In the genomic region with DNA sequence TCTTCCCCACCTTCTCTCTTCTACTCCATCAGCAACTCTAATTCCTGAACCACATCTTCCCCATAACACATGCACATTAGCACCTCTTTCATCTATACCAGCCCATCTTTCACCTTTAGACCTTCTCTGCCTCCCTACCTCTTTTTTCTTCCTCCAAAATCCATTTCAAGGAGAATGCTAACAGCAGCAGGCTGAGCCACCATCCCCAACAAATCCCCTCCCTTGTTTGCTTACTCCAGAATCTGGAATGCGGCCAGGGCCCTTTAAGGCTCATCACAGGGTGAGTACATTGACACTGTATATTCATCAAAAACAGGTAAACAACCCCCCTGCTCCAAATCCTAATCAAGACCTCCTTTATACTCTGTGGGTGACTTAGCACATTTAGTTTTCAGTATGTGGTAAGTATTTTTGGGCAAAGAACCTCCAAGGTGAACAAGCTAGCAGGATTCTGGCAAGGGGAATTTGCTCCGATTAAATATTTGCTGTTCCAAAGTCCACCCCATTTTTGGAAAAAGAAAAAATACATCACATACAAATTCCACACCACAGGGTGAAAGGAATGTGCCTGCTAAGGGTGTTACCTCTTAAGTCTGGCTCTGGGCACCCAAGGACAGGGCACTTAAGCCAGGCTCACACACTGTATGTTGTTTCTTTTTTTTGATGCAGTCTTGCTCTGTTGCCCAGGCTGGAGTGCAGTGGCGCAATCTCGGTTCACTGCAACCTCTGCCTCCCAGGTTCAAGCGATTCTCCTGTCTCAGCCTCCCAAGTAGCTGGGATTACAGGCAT, we compare ENCODE assay signal across 8 cellular contexts.
DNase-seq lines count a peak whose midpoint lies in the region; ATAC-seq and TF ChIP-seq lines count a peak whose summit lies in the region.

No MANE protein-coding gene starts in this region.

- peak overlapping the region in 9 of 11 experiments; percentile 36 to 85 (median 70); a peak in 18 of 22 replicates for H3K9ac ChIP-seq in BLaER1 treated with 17β-estradiol and CSF1 and Interleukin-3, amounts not matched to agents 10 nM and 100 nM
- H3K9ac ChIP-seq in GM23248: no peak overlapping the region

- peak; percentile 73 for ATAC-seq in left lung
- no peak for ATAC-seq in GM19351 (IDR thresholded peaks at IDR 0.05; ENCODE audit: unreplicated experiment)
- ATAC-seq in HG02798 (IDR thresholded peaks at IDR 0.05; ENCODE audit: poor library complexity, unreplicated experiment): no peak

- DNase-seq in HL-60 (ENCODE audit: low read depth in 1 of 2, low spot score in 1 of 2) (no peak), SW480 (ENCODE audit: low spot score) (peak; percentile 85), left lung (peak in 1 of 2 donors; percentile 51), GM23248 (no peak), GM13977 (ENCODE audit: low spot score) (no peak)

- H3K9me2 ChIP-seq in GM23248 (ENCODE audit: insufficient read depth): no peaks in the 10 kb centered on the region

- H3F3A ChIP-seq in GM23248 (ENCODE audit: insufficient read depth): no peaks in the 10 kb centered on the region

- no peak overlapping the region for H2AFZ ChIP-seq in GM23248

- intact Hi-C loops in left lung (cut with DNase I): no loop called here

- H3K27ac ChIP-seq in BLaER1 treated with 17β-estradiol and CSF1 and Interleukin-3, amounts not matched to agents 10 nM and 100 nM: peak overlapping the region in 10 of 11 experiments; percentile 8 to 95 (median 86); a peak in 19 of 22 replicates
- H3K27ac ChIP-seq in HL-60 (replicated peaks) (peak overlapping the region; percentile 85), left lung (peak overlapping the region; percentile 53 to 62), GM23248 (no peak overlapping the region)

- WGBS in GM23248 (ENCODE audit: low coverage in 1 of 2, low lambda C conversion rate in 2 of 2, missing lambda C conversion rate in 2 of 2), 2 experiments: 88% methylated on average over 5 of the region's 5 CpGs

- no peaks in the 10 kb centered on the region for H3K27me3 ChIP-seq in BLaER1 treated with 17β-estradiol and CSF1 and Interleukin-3, amounts not matched to agents 10 nM and 100 nM
- no peaks in the 10 kb centered on the region for H3K27me3 ChIP-seq in HL-60 (ENCODE audit: insufficient read depth, poor library complexity, severe bottlenecking)
- H3K27me3 ChIP-seq in left lung: no peaks in the 10 kb centered on the region
- H3K27me3 ChIP-seq in GM23248 (replicated peaks; ENCODE audit: insufficient read depth): no peaks in the 10 kb centered on the region

- peaks cover 91 to 100% (median 99%) of the 10 kb centered on the region in 10 experiments for H3K4me1 ChIP-seq in BLaER1 treated with 17β-estradiol and CSF1 and Interleukin-3, amounts not matched to agents 10 nM and 100 nM
- H3K4me1 ChIP-seq in left lung: peaks cover 25 to 52% of the 10 kb centered on the region in 2 donors
- H3K4me1 ChIP-seq in GM23248 (ENCODE audit: insufficient read depth): no peaks in the 10 kb centered on the region

- peaks cover 0 to 65% (median 0%) of the 10 kb centered on the region in 11 experiments; a peak in 5 of 22 replicates for H4K20me1 ChIP-seq in BLaER1 treated with 17β-estradiol and CSF1 and Interleukin-3, amounts not matched to agents 10 nM and 100 nM
- no peaks in the 10 kb centered on the region for H4K20me1 ChIP-seq in GM23248 (ENCODE audit: insufficient read depth)

- H3K4me2 ChIP-seq in BLaER1 treated with 17β-estradiol and CSF1 and Interleukin-3, amounts not matched to agents 10 nM and 100 nM: peak overlapping the region; percentile 75 to 99 (median 92)
- H3K4me2 ChIP-seq in GM23248 (ENCODE audit: unreplicated experiment): no peak overlapping the region

- TF ChIP-seq CTCF in HL-60 (IDR thresholded peaks at IDR 0.05; ENCODE audit: insufficient read depth, low read length) (no peak), left lung (IDR thresholded peaks at IDR 0.05) (no peak), GM13977 (IDR thresholded peaks at IDR 0.05; ENCODE audit: extremely low read depth, insufficient read depth, missing control alignments) (no peak)

- peaks cover 0 to 26% (median 6%) of the 10 kb centered on the region in 11 experiments; a peak in 8 of 22 replicates for H3K36me3 ChIP-seq in BLaER1 treated with 17β-estradiol and CSF1 and Interleukin-3, amounts not matched to agents 10 nM and 100 nM
- H3K36me3 ChIP-seq in left lung: no peaks in the 10 kb centered on the region
- no peaks in the 10 kb centered on the region for H3K36me3 ChIP-seq in GM23248 (ENCODE audit: low read depth)

- 0 out of 2 replicates have a peak, but pooled peaks cover 3% of the 10 kb centered on the region for H3K79me2 ChIP-seq in GM23248 (ENCODE audit: insufficient read depth)

- in situ Hi-C loops in GM23248 (cut with MboI) (no loop called here), GM13977 (cut with MboI; ENCODE audit: low pct_unique_long_range_greater_than_20kb, low sequenced_read_pairs, unreplicated experiment) (no loop called here)

- peak overlapping the region in 2 of 10 experiments; percentile 0 to 10; a peak in 2 of 20 replicates for H3K4me3 ChIP-seq in BLaER1 treated with 17β-estradiol and CSF1 and Interleukin-3, amounts not matched to agents 10 nM and 100 nM
- no peak overlapping the region for H3K4me3 ChIP-seq in HL-60 (replicated peaks; ENCODE audit: insufficient read depth, low read length)
- no peak overlapping the region for H3K4me3 ChIP-seq in left lung
- H3K4me3 ChIP-seq in GM23248: no peak overlapping the region

- no peaks in the 10 kb centered on the region for H3K9me3 ChIP-seq in BLaER1 treated with 17β-estradiol and CSF1 and Interleukin-3, amounts not matched to agents 10 nM and 100 nM (replicated peaks in 1 of 11)
- H3K9me3 ChIP-seq in left lung (no peaks in the 10 kb centered on the region), GM23248 (ENCODE audit: low read depth) (no peaks in the 10 kb centered on the region)
